8 cellular contexts compared by ENCODE assay signal in genomic region chr17:1048516-1049115, GRCh38. TPM values are rescaled to one million over a fixed set of nuclear protein-coding genes. Genes with fewer than 3 reads are reported as not detected.
DNase-seq lines count a peak whose midpoint lies in the region; ATAC-seq and TF ChIP-seq lines count a peak whose summit lies in the region.
"Not testable (repeated sequence)": the region's sequence is repeated elsewhere in the genome, so short reads cannot be mapped to it uniquely, and the experiment has no call there.

No MANE protein-coding gene starts in this region.

- H3K27ac ChIP-seq in BLaER1, result not testable (repeated sequence)
- peak overlapping the region; percentile 83 to 93 (median 88) for H3K27ac ChIP-seq in esophagus muscularis mucosa (replicated peaks in 1 of 4)
- peak overlapping the region in 9 of 10 donors; percentile 42 to 95 (median 83) for H3K27ac ChIP-seq in heart right ventricle
- H3K27ac ChIP-seq in right cardiac atrium (ENCODE audit: low read length), result peak overlapping the region; percentile 5
- H3K27ac ChIP-seq in muscle layer of colon (ENCODE audit: low read depth, low read length), result peak overlapping the region; percentile 54
- peak overlapping the region; percentile 80 to 88 (median 84) for H3K27ac ChIP-seq in sigmoid colon
- H3K27ac ChIP-seq in upper lobe of left lung, result peak overlapping the region in 3 of 4 donors; percentile 71 to 77 (median 74)

- peak overlapping the region; percentile 71; the same call in 1 of the 2 replicates for H3K4me2 ChIP-seq in BLaER1

- not testable (repeated sequence) for H3K4me1 Mint-ChIP-seq in WTC11

- not testable (repeated sequence) for TF ChIP-seq EP300 in esophagus muscularis mucosa (IDR thresholded peaks at IDR 0.05); sigmoid colon (IDR thresholded peaks at IDR 0.05); upper lobe of left lung (IDR thresholded peaks at IDR 0.05)

- H3K9me3 ChIP-seq in BLaER1; esophagus muscularis mucosa; heart right ventricle; right cardiac atrium (ENCODE audit: control insufficient read depth, low read length); muscle layer of colon (ENCODE audit: low read length); sigmoid colon; upper lobe of left lung: not testable (repeated sequence)

- not testable (repeated sequence) for H3K4me3 ChIP-seq in BLaER1; esophagus muscularis mucosa; heart right ventricle; right cardiac atrium (ENCODE audit: low read length); muscle layer of colon (ENCODE audit: low read depth in 1 of 2, low read length in 2 of 2); sigmoid colon; upper lobe of left lung

- not testable (repeated sequence) for TF ChIP-seq CTCF in WTC11 (IDR thresholded peaks at IDR 0.05); esophagus muscularis mucosa (IDR thresholded peaks at IDR 0.05); heart right ventricle (IDR thresholded peaks at IDR 0.05); sigmoid colon (IDR thresholded peaks at IDR 0.05); upper lobe of left lung (IDR thresholded peaks at IDR 0.05)

- H3K9ac ChIP-seq in BLaER1; muscle layer of colon (ENCODE audit: low read length): not testable (repeated sequence)

- 94% methylated on average over 42 of the region's 49 CpGs for WGBS in esophagus muscularis mucosa
- WGBS in heart right ventricle, 2 donors, result 83 to 86% methylated on average over 47 to 49 of the region's 49 CpGs
- WGBS in right cardiac atrium, result 86% methylated on average over 49 of the region's 49 CpGs
- WGBS in sigmoid colon, 2 donors, result 95% methylated on average over 49 of the region's 49 CpGs
- WGBS in upper lobe of left lung, 2 donors, result 96 to 97% methylated on average over 22 to 46 of the region's 49 CpGs

- H3K27ac Mint-ChIP-seq in WTC11, result peak overlapping the region; percentile 41; the same call in 1 of the 2 replicates

- H4K20me1 ChIP-seq in BLaER1, result not testable (repeated sequence)

- not testable (repeated sequence) for H3K36me3 Mint-ChIP-seq in WTC11

- H3K4me1 ChIP-seq in BLaER1 (peaks cover 44% of the 10 kb centered on the region), esophagus muscularis mucosa (peaks cover 27 to 78% (median 67%) of the 10 kb centered on the region in 4 donors), heart right ventricle (peaks cover 4 to 54% (median 37%) of the 10 kb centered on the region in 9 donors), muscle layer of colon (ENCODE audit: insufficient read depth, low read length) (peaks cover 21% of the 10 kb centered on the region), sigmoid colon (peaks cover 0 to 43% (median 33%) of the 10 kb centered on the region in 4 donors), upper lobe of left lung (peaks cover 9 to 27% (median 26%) of the 10 kb centered on the region in 4 donors)
- not testable (repeated sequence) for H3K4me1 ChIP-seq in right cardiac atrium (ENCODE audit: control insufficient read depth, insufficient read depth, low read length)

- not testable (repeated sequence) for H3K4me3 Mint-ChIP-seq in WTC11

- not testable (repeated sequence) for H3K9me3 Mint-ChIP-seq in WTC11

- H3K27me3 Mint-ChIP-seq in WTC11 (ENCODE audit: low read depth), result not testable (repeated sequence)

- not testable (repeated sequence) for ATAC-seq in WTC11; heart right ventricle; right cardiac atrium; upper lobe of left lung (ENCODE audit: low FRiP score in 2 of 2)

- H3K27me3 ChIP-seq in BLaER1; esophagus muscularis mucosa; heart right ventricle; right cardiac atrium (ENCODE audit: control insufficient read depth, insufficient read depth); muscle layer of colon (ENCODE audit: control insufficient read depth in 1 of 2, insufficient read depth in 2 of 2, low read length in 2 of 2); sigmoid colon; upper lobe of left lung: not testable (repeated sequence)

- CTCF ChIA-PET in WTC11 (lab: Charles Lee), result interaction anchor here (1.8 to 2.6 kb wide), 2 partner anchors 10 to 52 kb away, joined by 5 to 12 read pairs; partner anchors contain the start of gene TIMM22

- intact Hi-C loops in esophagus muscularis mucosa (cut with DNase I), result loop anchor here (2.0 kb wide), 1 partner anchor 48 kb away; no protein-coding TSS in a partner anchor
- intact Hi-C loops in heart right ventricle (cut with DNase I), result loop anchor here in 3 of 10 donors (5.0 to 10.0 kb wide), 3 partner anchors 36 to 254 kb away; no protein-coding TSS in a partner anchor
- intact Hi-C loops in right cardiac atrium (cut with DNase I), result loop anchor here in 1 of 4 donors (5.0 kb wide), 1 partner anchor 51 kb away; the partner anchor contains the start of gene TIMM22
- intact Hi-C loops in sigmoid colon (cut with DNase I), result not testable (repeated sequence)

- not testable (repeated sequence) for TF ChIP-seq POLR2A in esophagus muscularis mucosa (IDR thresholded peaks at IDR 0.05; ENCODE audit: low read depth); sigmoid colon (IDR thresholded peaks at IDR 0.05); upper lobe of left lung (IDR thresholded peaks at IDR 0.05)

- DNase-seq in WTC11 (ENCODE audit: low spot score); esophagus muscularis mucosa (ENCODE audit: extremely low spot score); sigmoid colon: not testable (repeated sequence)
- DNase-seq in heart right ventricle (peak in 1 of 2 donors; percentile 8), right cardiac atrium (peak in 2 of 3 donors; percentile 19 to 47), upper lobe of left lung (peak in 1 of 2 donors; percentile 64)

- POLR2A ChIA-PET in WTC11 (lab: Charles Lee), result not testable (repeated sequence)

- H3K36me3 ChIP-seq in BLaER1, result peaks cover 42% of the 10 kb centered on the region
- H3K36me3 ChIP-seq in esophagus muscularis mucosa, result peaks cover 0 to 41% (median 33%) of the 10 kb centered on the region in 4 donors
- peaks cover 0 to 55% (median 13%) of the 10 kb centered on the region in 9 donors for H3K36me3 ChIP-seq in heart right ventricle
- H3K36me3 ChIP-seq in muscle layer of colon (ENCODE audit: insufficient read depth, low read length), result peaks cover 15% of the 10 kb centered on the region
- H3K36me3 ChIP-seq in sigmoid colon, result peaks cover 2 to 23% (median 9%) of the 10 kb centered on the region in 4 donors
- peaks cover 2 to 50% (median 39%) of the 10 kb centered on the region in 4 donors for H3K36me3 ChIP-seq in upper lobe of left lung

RNA-seq across cellular contexts. Expression of gene TIMM22, which starts 51.7 kb away (rescaled TPM):
- total RNA-seq in WTC11 (2021) (17.2 to 18.0 TPM (median 17.4 TPM) in 3 replicates), esophagus muscularis mucosa (10 to 100 TPM; 14.1 to 17.9 (median 15.8) TPM), heart right ventricle (10 to 100 TPM; 15.0 to 19.8 (median 18.5) TPM), right cardiac atrium (10 to 100 TPM; 13.9 to 16.1 (median 14.4) TPM), sigmoid colon (10 to 100 TPM in 3 of 4 donors, 1 to 10 TPM in 1; 8.0 to 13.6 (median 11.0) TPM), upper lobe of left lung (10 to 100 TPM in 2 of 6 donors, 1 to 10 TPM in 4; 6.3 to 13.5 (median 8.9) TPM)
- polyA plus RNA-seq in heart right ventricle (10 to 100 TPM; 12.5 to 14.8 TPM), right cardiac atrium (14.2 TPM), sigmoid colon (1 to 10 TPM; 6.0 to 9.2 (median 8.1) TPM)
